ENCODE assay signal across 25 cellular contexts in the genomic region with DNA sequence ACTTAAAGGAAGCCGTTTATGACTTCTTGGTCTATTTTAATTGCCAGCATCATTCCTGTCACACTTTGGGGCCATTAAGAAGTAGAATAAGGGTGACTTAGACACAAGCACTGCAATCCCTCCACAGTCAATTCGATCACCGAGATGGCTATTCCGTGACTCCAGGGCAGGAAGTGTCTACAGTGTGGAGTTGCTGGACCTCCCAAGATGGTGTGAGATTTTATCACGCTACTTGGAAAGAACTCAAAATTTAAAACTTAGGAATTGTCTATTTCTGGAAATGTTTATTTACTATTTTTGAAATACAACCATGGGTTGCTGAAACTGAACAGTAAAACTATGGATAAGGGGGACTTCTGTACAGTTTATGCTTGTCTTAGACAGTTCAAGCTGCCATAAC. TPM values are rescaled to one million over a fixed set of nuclear protein-coding genes. Genes with fewer than 3 reads are reported as not detected.
"Had no signal": no experiment of that assay in that cellular context is flagged by ENCODE, and none has a peak within 500 bp of the region (broad histone marks: within the 10 kb centered on the region; RNA-seq: fewer than 3 reads in every experiment).

No MANE protein-coding gene starts in this region.

- H3K4me3 ChIP-seq: coronary artery, dorsolateral prefrontal cortex, esophagus squamous epithelium, gastrocnemius medialis, heart right ventricle, left lung, lower lobe of right lung had no signal

- H3K27ac ChIP-seq: coronary artery, dorsolateral prefrontal cortex, esophagus squamous epithelium, gastrocnemius medialis, heart right ventricle, left lung, lower lobe of right lung had no signal

- H3K4me1 ChIP-seq: left lung had no signal

- H3K36me3 ChIP-seq: esophagus squamous epithelium, gastrocnemius medialis, left lung, lower lobe of right lung had no signal

- DNase-seq: dermis blood vessel endothelial cell; dorsolateral prefrontal cortex; effector CD4-positive, alpha-beta T cell; effector memory CD4-positive, alpha-beta T cell; esophagus squamous epithelium; foreskin fibroblast; foreskin melanocyte; gastrocnemius medialis; glutamatergic neuron; head of caudate nucleus; heart right ventricle; hippocampal formation; left cardiac atrium; left lung; left ventricle myocardium superior; lower lobe of right lung; mesendoderm; midbrain; naive thymus-derived CD4-positive, alpha-beta T cell had no signal

- H3K9me3 ChIP-seq: esophagus squamous epithelium, gastrocnemius medialis, heart right ventricle, left lung, lower lobe of right lung had no signal

- FAIRE-seq: colon, endothelial cell of umbilical vein, islet of Langerhans, keratinocyte had no signal

- H3K27me3 ChIP-seq: gastrocnemius medialis had no signal

RNA-seq across cellular contexts. Expression of gene FBXL7, which starts 6.2 kb away (rescaled TPM):
- total RNA-seq: mononuclear cell; naive thymus-derived CD4-positive, alpha-beta T cell had no signal
- polyA plus RNA-seq: naive thymus-derived CD4-positive, alpha-beta T cell had no signal
